ENCODE assay signal across 16 cellular contexts in genomic region chr7:129503725-129504124, GRCh38. TPM values are rescaled to one million over a fixed set of nuclear protein-coding genes. Genes with fewer than 3 reads are reported as not detected.
DNase-seq lines count a peak whose midpoint lies in the region; ATAC-seq lines count a peak whose summit lies in the region.
"Had no signal": no experiment of that assay in that cellular context is flagged by ENCODE, and none has a peak within 500 bp of the region (broad histone marks: within the 10 kb centered on the region; RNA-seq: fewer than 3 reads in every experiment).

No MANE protein-coding gene starts in this region.

- intact Hi-C loops in activated CD4-positive, alpha-beta memory T cell treated with anti-CD3 and anti-CD28 coated beads for 36 hours (cut with micrococcal nuclease): loop anchor here (5.0 kb wide), 2 partner anchors 109 to 134 kb away; partner anchors contain the start of gene NRF1

- peak overlapping the region; percentile 78 for H3K4me3 Mint-ChIP-seq in activated naive CD4-positive, alpha-beta T cell treated with anti-CD3 and anti-CD28 coated beads, Interleukin-2, amount 10 ng/mL, durations not matched to agents 7 days and 5 days
- peak overlapping the region; percentile 63 for H3K4me3 Mint-ChIP-seq in activated CD4-positive, alpha-beta memory T cell treated with anti-CD3 and anti-CD28 coated beads for 36 hours
- peak overlapping the region; percentile 75 to 90 (median 86) for H3K4me3 Mint-ChIP-seq in immature natural killer cell
- H3K4me3 Mint-ChIP-seq in stimulated activated naive B cell treated with anti-CD40 and anti-IgM and Interleukin-4, amounts not matched to agents 10 μg/mL and 1 μg/mL and 100 μg/mL, for 72 hours: peak overlapping the region; percentile 86 to 87

- POLR2A ChIA-PET in activated CD4-positive, alpha-beta memory T cell treated with anti-CD3 and anti-CD28 coated beads for 36 hours (lab: Charles Lee): no interaction called here

- H3K27ac Mint-ChIP-seq in activated naive CD4-positive, alpha-beta T cell treated with anti-CD3 and anti-CD28 coated beads, Interleukin-2, amount 10 ng/mL, durations not matched to agents 7 days and 5 days: no peak overlapping the region
- H3K27ac Mint-ChIP-seq in activated CD4-positive, alpha-beta memory T cell treated with anti-CD3 and anti-CD28 coated beads for 36 hours: no peak overlapping the region
- peak overlapping the region; percentile 83 to 97 (median 88) for H3K27ac Mint-ChIP-seq in immature natural killer cell
- peak overlapping the region; percentile 79 for H3K27ac Mint-ChIP-seq in stimulated activated naive B cell treated with anti-CD40 and anti-IgM and Interleukin-4, amounts not matched to agents 10 μg/mL and 1 μg/mL and 100 μg/mL, for 72 hours

- CTCF ChIA-PET in activated naive CD4-positive, alpha-beta T cell treated with anti-CD3 and anti-CD28 coated beads, Interleukin-2, amount 10 ng/mL, durations not matched to agents 7 days and 5 days (lab: Charles Lee): interaction anchor here (0.6 to 1.0 kb wide), 3 partner anchors 33 to 326 kb away, joined by 3 read pairs; no protein-coding TSS in a partner anchor
- CTCF ChIA-PET in activated CD4-positive, alpha-beta memory T cell treated with anti-CD3 and anti-CD28 coated beads for 36 hours (lab: Charles Lee): interaction anchor here (1.4 kb wide), 1 partner anchor 136 kb away, joined by 5 read pairs; no protein-coding TSS in a partner anchor

- H3K27me3 Mint-ChIP-seq in activated naive CD4-positive, alpha-beta T cell treated with anti-CD3 and anti-CD28 coated beads, Interleukin-2, amount 10 ng/mL, durations not matched to agents 7 days and 5 days: peaks cover 27% of the 10 kb centered on the region
- H3K27me3 Mint-ChIP-seq in activated CD4-positive, alpha-beta memory T cell treated with anti-CD3 and anti-CD28 coated beads for 36 hours: no peaks in the 10 kb centered on the region
- peaks cover 6 to 10% (median 7%) of the 10 kb centered on the region in 3 donors for H3K27me3 Mint-ChIP-seq in immature natural killer cell (ENCODE audit: low read depth in 3 of 3)
- H3K27me3 Mint-ChIP-seq in stimulated activated naive B cell treated with anti-CD40 and anti-IgM and Interleukin-4, amounts not matched to agents 10 μg/mL and 1 μg/mL and 100 μg/mL, for 72 hours: no peaks in the 10 kb centered on the region

- no peaks in the 10 kb centered on the region for H3K36me3 Mint-ChIP-seq in activated naive CD4-positive, alpha-beta T cell treated with anti-CD3 and anti-CD28 coated beads, Interleukin-2, amount 10 ng/mL, durations not matched to agents 7 days and 5 days
- H3K36me3 Mint-ChIP-seq in activated CD4-positive, alpha-beta memory T cell treated with anti-CD3 and anti-CD28 coated beads for 36 hours: no peaks in the 10 kb centered on the region
- H3K36me3 Mint-ChIP-seq in immature natural killer cell: no peaks in the 10 kb centered on the region
- H3K36me3 Mint-ChIP-seq in stimulated activated naive B cell treated with anti-CD40 and anti-IgM and Interleukin-4, amounts not matched to agents 10 μg/mL and 1 μg/mL and 100 μg/mL, for 72 hours: no peaks in the 10 kb centered on the region

- no peaks in the 10 kb centered on the region for H3K9me3 Mint-ChIP-seq in activated naive CD4-positive, alpha-beta T cell treated with anti-CD3 and anti-CD28 coated beads, Interleukin-2, amount 10 ng/mL, durations not matched to agents 7 days and 5 days
- H3K9me3 Mint-ChIP-seq in activated CD4-positive, alpha-beta memory T cell treated with anti-CD3 and anti-CD28 coated beads for 36 hours: no peaks in the 10 kb centered on the region
- no peaks in the 10 kb centered on the region for H3K9me3 Mint-ChIP-seq in immature natural killer cell
- no peaks in the 10 kb centered on the region for H3K9me3 Mint-ChIP-seq in stimulated activated naive B cell treated with anti-CD40 and anti-IgM and Interleukin-4, amounts not matched to agents 10 μg/mL and 1 μg/mL and 100 μg/mL, for 72 hours

- peaks cover 24% of the 10 kb centered on the region for H3K4me1 Mint-ChIP-seq in activated naive CD4-positive, alpha-beta T cell treated with anti-CD3 and anti-CD28 coated beads, Interleukin-2, amount 10 ng/mL, durations not matched to agents 7 days and 5 days
- H3K4me1 Mint-ChIP-seq in activated CD4-positive, alpha-beta memory T cell treated with anti-CD3 and anti-CD28 coated beads for 36 hours (ENCODE audit: low read depth): peaks cover 9% of the 10 kb centered on the region
- H3K4me1 Mint-ChIP-seq in immature natural killer cell: peaks cover 35 to 43% of the 10 kb centered on the region in 2 donors
- peaks cover 15 to 20% of the 10 kb centered on the region in 2 donors for H3K4me1 Mint-ChIP-seq in stimulated activated naive B cell treated with anti-CD40 and anti-IgM and Interleukin-4, amounts not matched to agents 10 μg/mL and 1 μg/mL and 100 μg/mL, for 72 hours

- ATAC-seq in stimulated activated naive B cell treated with anti-CD40 and anti-IgM and Interleukin-4, amounts not matched to agents 10 μg/mL and 1 μg/mL and 100 μg/mL, for 72 hours (replicated peaks): no peak

- no peak for DNase-seq in activated naive CD4-positive, alpha-beta T cell treated with anti-CD3 and anti-CD28 coated beads, Interleukin-2, amount 10 ng/mL, durations not matched to agents 7 days and 5 days
- no peak for DNase-seq in activated naive CD4-positive, alpha-beta T cell (lab: John Stamatoyannopoulos, UW)
- no peak for DNase-seq in activated CD4-positive, alpha-beta memory T cell treated with anti-CD3 and anti-CD28 coated beads for 36 hours
- no peak for DNase-seq in immature natural killer cell
- no peak for DNase-seq in stimulated activated naive B cell treated with anti-CD40 and anti-IgM and Interleukin-4, amounts not matched to agents 10 μg/mL and 1 μg/mL and 100 μg/mL, for 72 hours
- DNase-seq in NCI-H1694 treated with DMSO at 0.1 percent for 48 hours (lab: John Stamatoyannopoulos, UW): no peak
- no peak for DNase-seq in LoVo (ENCODE audit: low spot score)
- DNase-seq in DMS 273 treated with DMSO at 0.1 percent for 48 hours (lab: John Stamatoyannopoulos, UW): no peak
- DNase-seq: activated gamma-delta T cell, heart left ventricle, Karpas-422, mammary epithelial cell, NCI-H1417 treated with DMSO at 0.1 percent for 48 hours, testis had no signal

RNA-seq across cellular contexts. Expression of gene SMKR1, which starts 1.4 kb away (rescaled TPM):
- 1 to 10 TPM; 1.5 to 2.0 TPM for total RNA-seq in activated CD4-positive, alpha-beta memory T cell treated with anti-CD3 and anti-CD28 coated beads for 36 hours
- 10 to 100 TPM; 18.1 to 25.8 (median 19.5) TPM for polyA plus RNA-seq in immature natural killer cell
- total RNA-seq: G401, right lobe of liver had no signal

Comparison
In these comparisons a context has a peak if more than half of its experiments do, and no peak if none do; other contexts are left out.
1. H3K27ac Mint-ChIP-seq: peak in immature natural killer cell (6 of 6) and stimulated activated naive B cell treated with anti-CD40 and anti-IgM and Interleukin-4, amounts not matched to agents 10 μg/mL and 1 μg/mL and 100 μg/mL, for 72 hours (single experiment); none in activated naive CD4-positive, alpha-beta T cell treated with anti-CD3 and anti-CD28 coated beads, Interleukin-2, amount 10 ng/mL, durations not matched to agents 7 days and 5 days (single experiment) and activated CD4-positive, alpha-beta memory T cell treated with anti-CD3 and anti-CD28 coated beads for 36 hours (single experiment).
2. Peak in every context shown above with its lines, with median percentiles within 50 percentile points of each other: H3K4me3 Mint-ChIP-seq.